21 cellular contexts compared by ENCODE assay signal in the genomic region with DNA sequence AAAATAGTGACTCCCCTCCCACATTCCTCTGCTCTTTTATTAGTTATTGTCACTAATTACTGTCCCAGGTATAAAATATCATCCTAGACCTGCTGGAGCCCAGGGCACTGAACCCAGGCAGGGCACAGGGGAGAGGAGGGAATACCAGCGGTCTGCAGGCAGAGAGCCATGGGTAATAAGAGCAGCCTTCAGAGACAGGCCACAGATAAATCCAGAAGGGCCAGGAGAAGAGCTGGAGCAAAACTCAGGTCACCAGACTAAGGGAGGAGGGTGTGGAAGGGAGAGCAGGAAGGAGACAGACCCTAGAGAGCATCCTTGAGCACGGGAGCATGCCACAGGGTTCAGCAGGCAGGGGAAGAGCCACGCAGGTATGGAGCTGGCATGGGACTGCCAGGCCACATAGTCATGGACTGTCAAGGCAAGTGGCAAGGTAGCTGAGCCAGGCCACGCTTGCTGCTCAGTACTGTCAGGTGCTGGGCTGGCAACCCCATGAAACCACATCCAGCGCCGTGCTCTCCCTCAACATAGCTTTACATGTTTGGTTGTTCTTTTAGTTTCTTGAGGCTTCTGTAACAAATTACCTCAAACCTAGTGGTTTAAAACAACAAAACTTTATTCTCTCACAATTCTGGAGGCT. TPM values are rescaled to one million over a fixed set of nuclear protein-coding genes. Genes with fewer than 3 reads are reported as not detected.
A peak's percentile ranks its signal among the peaks of the same experiment; 100 is the strongest.
DNase-seq lines count a peak whose midpoint lies in the region; ATAC-seq and TF ChIP-seq lines count a peak whose summit lies in the region.
"Had no signal": no experiment of that assay in that cellular context is flagged by ENCODE, and none has a peak within 500 bp of the region (broad histone marks: within the 10 kb centered on the region; RNA-seq: fewer than 3 reads in every experiment).

No MANE protein-coding gene starts in this region.

- no peak for TF ChIP-seq RAD21 in IMR-90 (IDR thresholded peaks at IDR 0.05; ENCODE audit: low read length)

- H3K27ac ChIP-seq in IMR-90 (ENCODE audit: insufficient read depth, low read length) (no peak overlapping the region), foreskin keratinocyte (peak overlapping the region; percentile 19), gastrocnemius medialis (peak overlapping the region; percentile 85 to 92 (median 88))

- H4K91ac ChIP-seq in IMR-90 (ENCODE audit: insufficient read depth, low read depth, low read length) = no peak overlapping the region

- H3K4ac ChIP-seq in IMR-90 (ENCODE audit: low read depth, low read length) = 0 out of 2 replicates have a peak overlapping the region, but pooled peaks have one; percentile 17

- ATAC-seq in IMR-90 (ENCODE audit: low read depth) (no peak), foreskin keratinocyte (no peak), gastrocnemius medialis (peak; percentile 70 to 74), GM21367 (IDR thresholded peaks at IDR 0.05; ENCODE audit: unreplicated experiment) (no peak), HG03442 (IDR thresholded peaks at IDR 0.05; ENCODE audit: unreplicated experiment) (no peak)

- H3K27me3 ChIP-seq in IMR-90 (ENCODE audit: control insufficient read depth, insufficient read depth, low read length) (no peaks in the 10 kb centered on the region), foreskin keratinocyte (no peaks in the 10 kb centered on the region), gastrocnemius medialis (no peaks in the 10 kb centered on the region)
- H3K27me3 ChIP-seq: MG63 had no signal

- peak overlapping the region; percentile 16 for H2AFZ ChIP-seq in IMR-90 (replicated peaks; ENCODE audit: low read length, poor library complexity)

- H2BK20ac ChIP-seq in IMR-90 (ENCODE audit: low read depth, low read length) = peak overlapping the region; percentile 34; the same call in 1 of the 2 replicates

- H2BK15ac ChIP-seq in IMR-90 (ENCODE audit: low read depth, low read length) = peak overlapping the region; percentile 10; the same call in 1 of the 3 replicates

- peaks cover 20% of the 10 kb centered on the region for H3K36me3 Mint-ChIP-seq in activated CD4-positive, alpha-beta T cell treated with anti-CD3 and anti-CD28 coated beads, Interleukin-2, amount 10 ng/mL, durations not matched to agents 7 days and 5 days (ENCODE audit: low read depth)

- H3K9me3 ChIP-seq in IMR-90 (ENCODE audit: control insufficient read depth, insufficient read depth, low read length) (no peaks in the 10 kb centered on the region), gastrocnemius medialis (no peaks in the 10 kb centered on the region)
- H3K9me3 ChIP-seq: Caco-2, HAP-1, MG63 had no signal

- H3K9me1 ChIP-seq in IMR-90 (ENCODE audit: insufficient read depth, low read length) = peaks cover 11% of the 10 kb centered on the region

- H4K20me1 ChIP-seq in IMR-90 (ENCODE audit: insufficient read depth, low read length) = no peaks in the 10 kb centered on the region

- no peak overlapping the region for H3K14ac ChIP-seq in IMR-90 (replicated peaks; ENCODE audit: low read depth, low read length)

- H3K27ac Mint-ChIP-seq in activated CD4-positive, alpha-beta T cell treated with anti-CD3 and anti-CD28 coated beads, Interleukin-2, amount 10 ng/mL, durations not matched to agents 7 days and 5 days = peak overlapping the region; percentile 63
- H3K27ac Mint-ChIP-seq: B cell had no signal

- TF ChIP-seq POLR2A in IMR-90 (IDR thresholded peaks at IDR 0.05; ENCODE audit: low read depth, low read length) (no peak), gastrocnemius medialis (IDR thresholded peaks at IDR 0.05) (no peak)

- H2BK5ac ChIP-seq in IMR-90 (ENCODE audit: low read depth, low read length, poor library complexity, severe bottlenecking) = no peak overlapping the region

- H3K4me3 Mint-ChIP-seq in activated CD4-positive, alpha-beta T cell treated with anti-CD3 and anti-CD28 coated beads, Interleukin-2, amount 10 ng/mL, durations not matched to agents 7 days and 5 days = no peak overlapping the region
- H3K4me3 Mint-ChIP-seq: B cell; CD4-positive, CD25-positive, alpha-beta regulatory T cell; IgD-negative memory B cell had no signal

- no peak overlapping the region for H3K9ac ChIP-seq in IMR-90 (ENCODE audit: low read depth, low read length)

- WGBS in IMR-90 (ENCODE audit: extremely low coverage in 2 of 2, insufficient read length in 1 of 2), 2 experiments = 93% methylated on average over 2 of the region's 6 CpGs; no CpG with 5 or more reads in 1 of the 2 experiments

- H3K4me3 ChIP-seq in IMR-90 (ENCODE audit: insufficient read depth, low read depth, low read length) (no peak overlapping the region), gastrocnemius medialis (no peak overlapping the region)
- H3K4me3 ChIP-seq: HAP-1, MG63 had no signal

- no peak overlapping the region for H3K56ac ChIP-seq in IMR-90 (ENCODE audit: extremely low read depth, insufficient read depth, low read length)

- no peak overlapping the region; the same call in 1 of the 2 replicates for H2BK120ac ChIP-seq in IMR-90 (ENCODE audit: low read depth, low read length)

- H4K8ac ChIP-seq in IMR-90 (ENCODE audit: low read depth in 2 of 2, low read length in 2 of 2) = no peak overlapping the region

- POLR2A ChIA-PET in activated CD4-positive, alpha-beta T cell treated with anti-CD3 and anti-CD28 coated beads, Interleukin-2, amount 10 ng/mL, durations not matched to agents 7 days and 5 days (lab: Charles Lee) = no interaction called here
- POLR2A ChIA-PET in IMR-90 (lab: Charles Lee; ENCODE audit: unreplicated experiment) = no interaction called here

- H3K36me3 ChIP-seq in IMR-90 (ENCODE audit: control insufficient read depth, insufficient read depth, low read length) (no peaks in the 10 kb centered on the region), gastrocnemius medialis (peaks cover 0 to 25% of the 10 kb centered on the region in 2 donors)
- H3K36me3 ChIP-seq: HAP-1, MG63 had no signal

- no peak for DNase-seq in activated CD4-positive, alpha-beta T cell treated with anti-CD3 and anti-CD28 coated beads, Interleukin-2, amount 10 ng/mL, durations not matched to agents 7 days and 5 days
- DNase-seq in activated CD4-positive, alpha-beta T cell treated with anti-CD3 and anti-CD28 coated beads for 48 hours = no peak
- DNase-seq in IMR-90 (no peak), foreskin keratinocyte (no peak), gastrocnemius medialis (peak; percentile 69 to 75), hippocampal formation (lab: John Stamatoyannopoulos, UW) (no peak)
- DNase-seq: 8988T; Caco-2; CD4-positive, CD25-positive, alpha-beta regulatory T cell; Kasumi-1; MG63; NCI-H1048; NCI-H1436; NCI-H1930; NCI-H345; NCI-H524 treated with DMSO at 0.1 percent for 48 hours had no signal

- H3K79me1 ChIP-seq in IMR-90 (ENCODE audit: low read depth in 1 of 2, low read length in 2 of 2) = 0 out of 4 replicates have a peak, but pooled peaks cover 0 to 5% of the 10 kb centered on the region in 2 experiments

- dilution Hi-C loops in IMR-90 (cut with HindIII; ENCODE audit: low sequenced_read_pairs, unreplicated experiment) = no loop called here

- peaks cover 10% of the 10 kb centered on the region for H3K4me1 Mint-ChIP-seq in activated CD4-positive, alpha-beta T cell treated with anti-CD3 and anti-CD28 coated beads, Interleukin-2, amount 10 ng/mL, durations not matched to agents 7 days and 5 days
- H3K4me1 Mint-ChIP-seq: B cell; CD4-positive, CD25-positive, alpha-beta regulatory T cell; IgD-negative memory B cell had no signal

- CTCF ChIA-PET in activated CD4-positive, alpha-beta T cell treated with anti-CD3 and anti-CD28 coated beads, Interleukin-2, amount 10 ng/mL, durations not matched to agents 7 days and 5 days (lab: Charles Lee) = no interaction called here
- CTCF ChIA-PET in IMR-90 (lab: Yijun Ruan, JAX) = no interaction called here

- H2AK9ac ChIP-seq in IMR-90 (replicated peaks; ENCODE audit: low read depth, low read length, poor library complexity) = no peak overlapping the region

- in situ Hi-C loops in IMR-90 (cut with MboI; ENCODE audit: low sequenced_read_pairs) (no loop called here), gastrocnemius medialis (cut with MboI; ENCODE audit: low sequenced_read_pairs in 4 of 4) (no loop called here)

- peaks cover 10% of the 10 kb centered on the region for H3K4me1 ChIP-seq in IMR-90 (ENCODE audit: control insufficient read depth, insufficient read depth, low read length)
- peaks cover 19% of the 10 kb centered on the region for H3K4me1 ChIP-seq in foreskin keratinocyte
- H3K4me1 ChIP-seq in gastrocnemius medialis = peaks cover 32 to 39% of the 10 kb centered on the region in 2 donors
- H3K4me1 ChIP-seq: Caco-2, HAP-1 had no signal

- H4K5ac ChIP-seq in IMR-90 (ENCODE audit: low read depth, low read length) = no peak overlapping the region

- no peak overlapping the region for H3K18ac ChIP-seq in IMR-90 (ENCODE audit: low read depth, low read length)

- H3K9me3 Mint-ChIP-seq in activated CD4-positive, alpha-beta T cell treated with anti-CD3 and anti-CD28 coated beads, Interleukin-2, amount 10 ng/mL, durations not matched to agents 7 days and 5 days = no peaks in the 10 kb centered on the region
- H3K9me3 Mint-ChIP-seq: CD4-positive, CD25-positive, alpha-beta regulatory T cell; IgD-negative memory B cell had no signal

- H3K27me3 Mint-ChIP-seq in activated CD4-positive, alpha-beta T cell treated with anti-CD3 and anti-CD28 coated beads, Interleukin-2, amount 10 ng/mL, durations not matched to agents 7 days and 5 days = no peaks in the 10 kb centered on the region
- H3K27me3 Mint-ChIP-seq: B cell; CD4-positive, CD25-positive, alpha-beta regulatory T cell; IgD-negative memory B cell had no signal

- H3K23ac ChIP-seq in IMR-90 (ENCODE audit: low read depth, low read length) = no peak overlapping the region

- BruUV-seq in IMR-90 (replicated peaks; lab: Mats Ljungman, UMichigan) = no TSS peak

- 0 out of 2 replicates have a peak overlapping the region, but pooled peaks have one; percentile 49 for H2AK5ac ChIP-seq in IMR-90 (ENCODE audit: low read depth, low read length)

- no peak for TF ChIP-seq CTCF in IMR-90 (conservative IDR thresholded peaks at IDR 0.05; ENCODE audit: low read depth, low read length)
- no peak for TF ChIP-seq CTCF in foreskin keratinocyte (conservative IDR thresholded peaks at IDR 0.05)
- TF ChIP-seq CTCF in gastrocnemius medialis (IDR thresholded peaks at IDR 0.05 in 4 of 5, conservative IDR thresholded peaks at IDR 0.05 in 1 of 5) = no peak

- intact Hi-C loops in IMR-90 (cut with micrococcal nuclease) (no loop called here), gastrocnemius medialis (cut with DNase I; ENCODE audit: low total_unique reads) (loop anchor here (1.0 kb wide), 1 partner anchor 17 kb away; no protein-coding TSS in a partner anchor)

- no peak overlapping the region for H3K4me2 ChIP-seq in IMR-90 (ENCODE audit: low read depth, low read length)

RNA-seq across cellular contexts. Expression of a gene that starts 15.6 kb away (rescaled TPM):
- total RNA-seq in activated CD4-positive, alpha-beta T cell treated with anti-CD3 and anti-CD28 coated beads, Interleukin-2, amount 10 ng/mL, durations not matched to agents 7 days and 5 days = 1 to 10 TPM; 5.3 to 5.5 TPM
- total RNA-seq in IMR-90 (2012; rRNA removed) = under 0.01 and 1.4 TPM in 2 replicates
- 1.0 and 1.1 TPM in 2 replicates for polyA plus RNA-seq in IMR-90 (2012; rRNA removed)
- 0.70 and 1.9 TPM in 2 replicates for polyA plus RNA-seq in IMR-90 (2012; cell fraction: cytosol; rRNA removed)
- 6.2 and 19.3 TPM in 2 replicates for polyA plus RNA-seq in IMR-90 (2012; cell fraction: nucleus; rRNA removed; ENCODE audit: low replicate concordance)
- 3.3 and 3.8 TPM in 2 replicates for total RNA-seq in foreskin keratinocyte
- 3.7 and 4.6 TPM in 2 replicates for polyA plus RNA-seq in foreskin keratinocyte
- total RNA-seq in gastrocnemius medialis = 100 to 1,000 TPM in 3 of 4 donors, 10 to 100 TPM in 1; 96.8 to 263 (median 163) TPM

Comparison
In these comparisons a context has a peak if more than half of its experiments do, and no peak if none do; other contexts are left out.
1. DNase-seq: peak in gastrocnemius medialis (2 of 2); none in activated CD4-positive, alpha-beta T cell treated with anti-CD3 and anti-CD28 coated beads, Interleukin-2, amount 10 ng/mL, durations not matched to agents 7 days and 5 days (single experiment), activated CD4-positive, alpha-beta T cell treated with anti-CD3 and anti-CD28 coated beads for 48 hours (single experiment), IMR-90 (single experiment), foreskin keratinocyte (0 of 2) and hippocampal formation (0 of 2).
2. ATAC-seq: peak in gastrocnemius medialis (2 of 2); none in IMR-90 (single experiment), foreskin keratinocyte (single experiment), GM21367 (single experiment) and HG03442 (single experiment).
3. RNA of a gene that starts 15.6 kb away (total RNA-seq): 96.8 to 263 TPM in gastrocnemius medialis; 5.3 to 5.5 TPM in activated CD4-positive, alpha-beta T cell treated with anti-CD3 and anti-CD28 coated beads, Interleukin-2, amount 10 ng/mL, durations not matched to agents 7 days and 5 days, 3.3 to 3.8 TPM in foreskin keratinocyte and under 0.01 to 1.4 TPM in IMR-90; every median in the first group is over 10 times any median in the second.